1 cellular context compared by ENCODE assay signal in genomic region chr11:64604458-64605247, GRCh38.
TF ChIP-seq lines count a peak whose summit lies in the region.

No MANE protein-coding gene starts in this region.

TF ChIP-seq in K562, 482 proteins besides CTCF, POLR2A, EP300 and RAD21:
- TF ChIP-seq CTBP1 (IDR thresholded peaks at IDR 0.05; ENCODE audit: borderline replicate concordance) (peak; percentile 54; the same call in 1 of the 2 replicates), ASH1L (IDR thresholded peaks at IDR 0.05; ENCODE audit: borderline replicate concordance, low read depth, partially characterized antibody) (no peak), ELF4 (CRISPR knock-in tag; IDR thresholded peaks at IDR 0.05) (no peak), ZNF197 (CRISPR knock-in tag; IDR thresholded peaks at IDR 0.05; ENCODE audit: low read depth) (no peak), SMC3 (conservative IDR thresholded peaks at IDR 0.05; ENCODE audit: insufficient read depth, low read depth, low read length) (no peak)
